ENCODE assay signal across 19 cellular contexts in genomic region chr16:54106078-54106477, GRCh38.
DNase-seq lines count a peak whose midpoint lies in the region; ATAC-seq and TF ChIP-seq lines count a peak whose summit lies in the region.
"Had no signal": no experiment of that assay in that cellular context is flagged by ENCODE, and none has a peak within 500 bp of the region (broad histone marks: within the 10 kb centered on the region; RNA-seq: fewer than 3 reads in every experiment).

No MANE protein-coding gene starts in this region.

- no peaks in the 10 kb centered on the region for H3K36me3 Mint-ChIP-seq in WTC11
- H3K36me3 Mint-ChIP-seq in natural killer cell, result no peaks in the 10 kb centered on the region
- no peaks in the 10 kb centered on the region for H3K36me3 Mint-ChIP-seq in GM23338 (ENCODE audit: low read depth)

- H3F3A ChIP-seq in GM23338 (replicated peaks; ENCODE audit: low read depth), result no peaks in the 10 kb centered on the region

- POLR2A ChIA-PET in WTC11 (lab: Charles Lee), result no interaction called here

- H3K4me1 Mint-ChIP-seq in WTC11 (peaks cover 6% of the 10 kb centered on the region), natural killer cell (peaks cover 6 to 11% of the 10 kb centered on the region in 2 donors), GM23338 (peaks cover 9% of the 10 kb centered on the region; the same call in 2 of the 3 replicates)
- H3K4me1 Mint-ChIP-seq: T-helper 17 cell had no signal

- no peaks in the 10 kb centered on the region for H3K36me3 ChIP-seq in GM23338 (ENCODE audit: insufficient read depth)

- H3K4me2 ChIP-seq in GM23338, result no peak overlapping the region
- H3K4me2 ChIP-seq: A549 had no signal

- H3K4me1 ChIP-seq in GM23338 (ENCODE audit: insufficient read depth), result 0 out of 2 replicates have a peak, but pooled peaks cover 9% of the 10 kb centered on the region

- no peaks in the 10 kb centered on the region for H3K27me3 ChIP-seq in GM23338 (ENCODE audit: insufficient read depth)

- intact Hi-C loops in natural killer cell (cut with micrococcal nuclease), result no loop called here

- H3K27me3 Mint-ChIP-seq in WTC11 (ENCODE audit: low read depth), result no peaks in the 10 kb centered on the region
- H3K27me3 Mint-ChIP-seq in natural killer cell (ENCODE audit: low read depth in 2 of 2), result no peaks in the 10 kb centered on the region
- H3K27me3 Mint-ChIP-seq in GM23338 (ENCODE audit: insufficient read depth, low read depth, poor library complexity), result peaks cover 7% of the 10 kb centered on the region
- H3K27me3 Mint-ChIP-seq: IgD-negative memory B cell, T-helper 17 cell had no signal

- no peaks in the 10 kb centered on the region for H3K79me2 ChIP-seq in GM23338 (replicated peaks; ENCODE audit: insufficient read depth)

- ATAC-seq in WTC11 (no peak), natural killer cell (peak; percentile 49 to 74 (median 66)), GM18519 (IDR thresholded peaks at IDR 0.05; ENCODE audit: low FRiP score, unreplicated experiment) (no peak), GM23338 (no peak)
- ATAC-seq: A549, SK-N-SH treated with all-trans-retinoic acid at 6 μM for 48 hours, T-helper 17 cell had no signal

- CTCF ChIA-PET in WTC11 (lab: Charles Lee), result no interaction called here

- no peak overlapping the region for H3K4me3 ChIP-seq in GM23338
- H3K4me3 ChIP-seq: A549 had no signal

- H3K27ac Mint-ChIP-seq in WTC11 (no peak overlapping the region), natural killer cell (no peak overlapping the region), GM23338 (no peak overlapping the region)
- H3K27ac Mint-ChIP-seq: H9, IgD-negative memory B cell, T-helper 17 cell had no signal

- no peak overlapping the region for H2AFZ ChIP-seq in GM23338

- no peak overlapping the region for H3K27ac ChIP-seq in GM23338 (ENCODE audit: low read depth)
- H3K27ac ChIP-seq: A549 had no signal

- H3K9me3 Mint-ChIP-seq in WTC11 (peaks cover 5% of the 10 kb centered on the region; the same call in 1 of the 2 replicates), natural killer cell (no peaks in the 10 kb centered on the region), GM23338 (no peaks in the 10 kb centered on the region)
- H3K9me3 Mint-ChIP-seq: IgD-negative memory B cell had no signal

- DNase-seq in NCI-H748 (lab: John Stamatoyannopoulos, UW; ENCODE audit: unreplicated experiment) (peak; percentile 40), NCI-H748 treated with DMSO at 0.1 percent for 48 hours (lab: John Stamatoyannopoulos, UW) (no peak), NCI-H1417 (lab: John Stamatoyannopoulos, UW) (peak in 2 of 3 experiments; percentile 40 to 87), WTC11 (ENCODE audit: low spot score) (no peak), natural killer cell (no peak), GM23338 (ENCODE audit: low spot score) (no peak), NOMO-1 treated with DMSO at 0.1 percent for 48 hours (lab: John Stamatoyannopoulos, UW; ENCODE audit: unreplicated experiment) (no peak)
- DNase-seq: C1 segment of cervical spinal cord, EL, H9, NCI-H146, NCI-H82, OCI-M1, SHP77 treated with DMSO at 0.1 percent for 48 hours, T-helper 17 cell had no signal

- no peak overlapping the region for H3K4me3 Mint-ChIP-seq in WTC11
- no peak overlapping the region for H3K4me3 Mint-ChIP-seq in natural killer cell
- H3K4me3 Mint-ChIP-seq in GM23338, result no peak overlapping the region
- H3K4me3 Mint-ChIP-seq: H9, IgD-negative memory B cell, T-helper 17 cell had no signal

- H4K20me1 ChIP-seq in GM23338 (replicated peaks; ENCODE audit: insufficient read depth), result no peaks in the 10 kb centered on the region

- no peaks in the 10 kb centered on the region for H3K9me2 ChIP-seq in GM23338 (ENCODE audit: insufficient read depth)

- TF ChIP-seq CTCF in WTC11 (IDR thresholded peaks at IDR 0.05), result no peak
- no peak for TF ChIP-seq CTCF in natural killer cell (IDR thresholded peaks at IDR 0.05)
- TF ChIP-seq CTCF in GM23338 (conservative IDR thresholded peaks at IDR 0.05; ENCODE audit: low read depth in 2 of 2), result no peak

TF ChIP-seq in WTC11, 78 proteins besides CTCF, POLR2A, EP300 and RAD21:
- no peak for TF ChIP-seq NFYB (CRISPR knock-in tag; conservative IDR thresholded peaks at IDR 0.05; ENCODE audit: low read depth)
- TF ChIP-seq USF2 (CRISPR knock-in tag; IDR thresholded peaks at IDR 0.05), result no peak
- peak; percentile 65; the same call in 1 of the 2 replicates for TF ChIP-seq HMGA2 (CRISPR knock-in tag; IDR thresholded peaks at IDR 0.05)
- no peak for TF ChIP-seq ZNF281 (CRISPR knock-in tag; IDR thresholded peaks at IDR 0.05)
- no peak for TF ChIP-seq IRF1 (CRISPR knock-in tag; IDR thresholded peaks at IDR 0.05)
- no peak for TF ChIP-seq ZBTB21 (CRISPR knock-in tag; IDR thresholded peaks at IDR 0.05; ENCODE audit: borderline replicate concordance)
TF ChIP-seq in WTC11: peak in this region for 1.

TF ChIP-seq in GM23338, 12 proteins besides CTCF, POLR2A, EP300 and RAD21:
- TF ChIP-seq NANOG (IDR thresholded peaks at IDR 0.05; ENCODE audit: borderline replicate concordance) (no peak), POLR2AphosphoS5 (IDR thresholded peaks at IDR 0.05; ENCODE audit: low read depth) (no peak), ZNF114 (CRISPR knock-in tag; IDR thresholded peaks at IDR 0.05) (no peak), ETS1 (IDR thresholded peaks at IDR 0.05) (no peak), EZH2 (IDR thresholded peaks at IDR 0.05; ENCODE audit: low read depth, unreplicated experiment) (no peak), ZNF331 (CRISPR knock-in tag; IDR thresholded peaks at IDR 0.05; ENCODE audit: low read depth) (no peak), JUNB (IDR thresholded peaks at IDR 0.05; ENCODE audit: unreplicated experiment) (no peak)

Comparison
In these comparisons a context has a peak if more than half of its experiments do, and no peak if none do; other contexts are left out.
1. DNase-seq: peak in NCI-H748 (single experiment) and NCI-H1417 (2 of 3); none in NCI-H748 treated with DMSO at 0.1 percent for 48 hours (single experiment), WTC11 (single experiment), natural killer cell (single experiment), GM23338 (single experiment) and NOMO-1 treated with DMSO at 0.1 percent for 48 hours (single experiment).
2. ATAC-seq: peak in natural killer cell (3 of 3); none in WTC11 (single experiment), GM18519 (single experiment) and GM23338 (single experiment).